ENCODE assay signal across 30 cellular contexts in the genomic region with DNA sequence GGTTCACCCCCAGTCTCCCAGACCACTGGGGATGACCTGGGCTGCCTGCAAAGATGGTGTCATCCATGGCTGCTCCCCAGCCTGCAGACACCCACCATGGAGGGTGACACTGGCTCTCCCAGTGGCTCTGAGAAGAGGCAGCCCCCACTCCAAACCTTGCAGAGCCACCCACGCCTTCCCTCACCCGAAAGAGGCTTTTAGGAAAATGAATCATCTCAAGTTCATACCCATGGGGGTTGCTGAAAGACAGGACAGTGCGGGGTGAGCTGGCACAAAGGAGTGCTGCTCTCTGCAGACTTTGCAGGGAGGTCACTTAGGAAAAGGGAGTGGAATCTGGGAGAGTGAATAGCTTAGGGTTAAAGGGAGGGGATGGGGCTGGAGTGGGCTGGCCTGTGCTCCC. TPM values are rescaled to one million over a fixed set of nuclear protein-coding genes. Genes with fewer than 3 reads are reported as not detected.
DNase-seq lines count a peak whose midpoint lies in the region; ATAC-seq and TF ChIP-seq lines count a peak whose summit lies in the region.
"Had no signal": no experiment of that assay in that cellular context is flagged by ENCODE, and none has a peak within 500 bp of the region (broad histone marks: within the 10 kb centered on the region; RNA-seq: fewer than 3 reads in every experiment).

No MANE protein-coding gene starts in this region.

- no peak overlapping the region for H2BK15ac ChIP-seq in H9 (ENCODE audit: low read depth, low read length)

- POLR2A ChIA-PET in RWPE1 (lab: Yijun Ruan, JAX; ENCODE audit: low non-redundant PET) = no interaction called here

- no peak overlapping the region for H3K56ac ChIP-seq in H9 (ENCODE audit: insufficient read length, low read depth, low read length)

- H3K79me2 ChIP-seq in ACC112 (ENCODE audit: control insufficient read depth, insufficient read depth, low read length, unreplicated experiment) = no peaks in the 10 kb centered on the region
- H3K79me2 ChIP-seq in osteoblast (ENCODE audit: insufficient read depth, low read length) = no peaks in the 10 kb centered on the region
- no peaks in the 10 kb centered on the region for H3K79me2 ChIP-seq in H9 (ENCODE audit: insufficient read depth, low read length)
- H3K79me2 ChIP-seq: hepatocyte had no signal

- H2AK5ac ChIP-seq in H9 (ENCODE audit: insufficient read length, low read length) = no peak overlapping the region

- H3K36me3 ChIP-seq in ACC112 (ENCODE audit: insufficient read depth, low read length) (no peaks in the 10 kb centered on the region), osteoblast (ENCODE audit: insufficient read depth, low read length) (no peaks in the 10 kb centered on the region)
- H3K36me3 ChIP-seq: gastrocnemius medialis, ovary, right atrium auricular region, thoracic aorta, uterus had no signal

- no peak overlapping the region for H4K91ac ChIP-seq in H9 (ENCODE audit: insufficient read length, low read depth, low read length)

- no peak overlapping the region for H2AFZ ChIP-seq in ACC112 (ENCODE audit: low read length, unreplicated experiment)
- H2AFZ ChIP-seq in osteoblast (ENCODE audit: low read length) = no peak overlapping the region
- H2AFZ ChIP-seq in H9 (ENCODE audit: low read length) = no peak overlapping the region
- H2AFZ ChIP-seq: hepatocyte had no signal

- no peaks in the 10 kb centered on the region for H3K9me3 ChIP-seq in osteoblast (ENCODE audit: low read depth, low read length)
- H3K9me3 ChIP-seq in H9 (ENCODE audit: control insufficient read depth, low read depth, low read length) = no peaks in the 10 kb centered on the region
- H3K9me3 ChIP-seq: gastrocnemius medialis, ovary, right atrium auricular region, thoracic aorta, uterus had no signal

- H3K27ac ChIP-seq in ACC112 (ENCODE audit: low read depth, low read length) (no peak overlapping the region), RWPE1 (no peak overlapping the region), osteoblast (ENCODE audit: low read depth, low read length) (no peak overlapping the region), H9 (ENCODE audit: insufficient read length, low read depth, low read length) (no peak overlapping the region)
- H3K27ac ChIP-seq: gastrocnemius medialis, hepatocyte, ovary, right atrium auricular region, thoracic aorta, uterus had no signal

- CTCF ChIA-PET in RWPE1 (lab: Yijun Ruan, JAX) = interaction anchor here (0.5 kb wide), 1 partner anchor 298 kb away, joined by 3 read pairs; no protein-coding TSS in a partner anchor

- peaks cover 11% of the 10 kb centered on the region for H3K4me1 ChIP-seq in ACC112 (ENCODE audit: control insufficient read depth, insufficient read depth, low read length, unreplicated experiment)
- peaks cover 9% of the 10 kb centered on the region for H3K4me1 ChIP-seq in osteoblast (ENCODE audit: insufficient read depth, low read length)
- H3K4me1 ChIP-seq in H9 (ENCODE audit: insufficient read depth, low read length) = no peaks in the 10 kb centered on the region
- H3K4me1 ChIP-seq: gastrocnemius medialis, right atrium auricular region, uterus had no signal

- H3K79me1 ChIP-seq in H9 (ENCODE audit: insufficient read depth, low read depth, low read length, poor library complexity, severe bottlenecking) = no peaks in the 10 kb centered on the region

- H3K4me3 ChIP-seq in ACC112 (ENCODE audit: low read depth, low read length) = peak overlapping the region; percentile 16; the same call in 1 of the 2 replicates
- H3K4me3 ChIP-seq in osteoblast (ENCODE audit: insufficient read depth, low read length) = no peak overlapping the region
- H3K4me3 ChIP-seq: gastrocnemius medialis, hepatocyte, lung, ovary, right atrium auricular region, thoracic aorta, uterus had no signal

- H3K27me3 ChIP-seq in ACC112 (ENCODE audit: insufficient read depth, low read length) (no peaks in the 10 kb centered on the region), osteoblast (ENCODE audit: insufficient read depth, low read length) (no peaks in the 10 kb centered on the region), H9 (ENCODE audit: insufficient read depth, low read length) (no peaks in the 10 kb centered on the region)
- H3K27me3 ChIP-seq: gastrocnemius medialis, hepatocyte, ovary, right atrium auricular region, uterus had no signal

- H3T11ph ChIP-seq in H9 (ENCODE audit: low read length) = no peak overlapping the region

- no peak overlapping the region for H4K8ac ChIP-seq in H9 (replicated peaks; ENCODE audit: insufficient read length, low read depth, low read length)

- H3K9me3 Mint-ChIP-seq in H9 = no peaks in the 10 kb centered on the region; a peak in 1 of 5 replicates
- H3K9me3 Mint-ChIP-seq: activated CD4-positive, alpha-beta T cell treated with anti-CD3 and anti-CD28 coated beads, Interleukin-2, amount 10 ng/mL, durations not matched to agents 7 days and 5 days; CD4-positive, alpha-beta memory T cell; nephron; stimulated activated naive B cell treated with anti-CD40 and anti-IgM and Interleukin-4, amounts not matched to agents 10 μg/mL and 1 μg/mL and 100 μg/mL, for 72 hours had no signal

- H3K36me3 Mint-ChIP-seq in H9 (ENCODE audit: insufficient read depth in 1 of 3, low read depth in 3 of 3) = no peaks in the 10 kb centered on the region
- H3K36me3 Mint-ChIP-seq: CD4-positive, alpha-beta memory T cell; stimulated activated naive B cell treated with anti-CD40 and anti-IgM and Interleukin-4, amounts not matched to agents 10 μg/mL and 1 μg/mL and 100 μg/mL, for 72 hours had no signal

- peaks cover 10% of the 10 kb centered on the region for H3K27me3 Mint-ChIP-seq in H9 (ENCODE audit: low read depth)

- no peak overlapping the region for H3K27ac Mint-ChIP-seq in H9
- H3K27ac Mint-ChIP-seq: activated CD4-positive, alpha-beta T cell treated with anti-CD3 and anti-CD28 coated beads, Interleukin-2, amount 10 ng/mL, durations not matched to agents 7 days and 5 days; CD4-positive, alpha-beta memory T cell; nephron; stimulated activated naive B cell treated with anti-CD40 and anti-IgM and Interleukin-4, amounts not matched to agents 10 μg/mL and 1 μg/mL and 100 μg/mL, for 72 hours had no signal

- ATAC-seq in GM18870 (IDR thresholded peaks at IDR 0.05; ENCODE audit: unreplicated experiment) = no peak
- ATAC-seq: gastrocnemius medialis; Right ventricle myocardium inferior; SK-N-SH treated with all-trans-retinoic acid at 6 μM for 48 hours; stimulated activated naive B cell treated with anti-CD40 and anti-IgM and Interleukin-4, amounts not matched to agents 10 μg/mL and 1 μg/mL and 100 μg/mL, for 72 hours had no signal

- no peak overlapping the region for H3K23ac ChIP-seq in H9 (ENCODE audit: insufficient read length, low read depth, low read length)

- H3K18ac ChIP-seq in H9 (ENCODE audit: insufficient read length, low read depth, low read length) = no peak overlapping the region

- H2BK5ac ChIP-seq in H9 (ENCODE audit: insufficient read length, low read length) = no peak overlapping the region

- H3K4me3 Mint-ChIP-seq in H9 = no peak overlapping the region
- H3K4me3 Mint-ChIP-seq: activated CD4-positive, alpha-beta T cell treated with anti-CD3 and anti-CD28 coated beads, Interleukin-2, amount 10 ng/mL, durations not matched to agents 7 days and 5 days; CD4-positive, alpha-beta memory T cell; nephron; stimulated activated naive B cell treated with anti-CD40 and anti-IgM and Interleukin-4, amounts not matched to agents 10 μg/mL and 1 μg/mL and 100 μg/mL, for 72 hours had no signal

- DNase-seq in Daoy (ENCODE audit: low read depth) = peak; percentile 13
- DNase-seq in RWPE1 (ENCODE audit: low spot score) = peak; percentile 12
- peak; percentile 88 for DNase-seq in osteoblast (ENCODE audit: insufficient read length, low spot score, missing footprints)
- no peak for DNase-seq in A172 (ENCODE audit: low spot score)
- DNase-seq in H9 = no peak
- DNase-seq: activated CD4-positive, alpha-beta T cell treated with anti-CD3 and anti-CD28 coated beads, Interleukin-2, amount 10 ng/mL, durations not matched to agents 7 days and 5 days; activated CD8-positive, alpha-beta memory T cell treated with anti-CD3 and anti-CD28 coated beads, Interleukin-2, amount 50 U/mL, for 48 hours; activated gamma-delta T cell; AML-193; CD4-positive, alpha-beta memory T cell; cerebellar nuclear complex; gastrocnemius medialis; H7; KBM-7; NCI-H146; NCI-H446; OCI-M1; ovary; stimulated activated CD4-positive, alpha-beta T cell treated with anti-CD3 and anti-CD28 coated beads, Interleukin-4, amount 100 ng/mL, for 1 hour; stimulated activated naive B cell treated with anti-CD40 and anti-IgM and Interleukin-4, amounts not matched to agents 10 μg/mL and 1 μg/mL and 100 μg/mL, for 72 hours; uterus had no signal

- H3K4me2 ChIP-seq in osteoblast (ENCODE audit: insufficient read depth, low read length) (peak overlapping the region; percentile 60), H9 (ENCODE audit: insufficient read depth, insufficient read length, low read length) (no peak overlapping the region)
- H3K4me2 ChIP-seq: hepatocyte had no signal

- H3K9ac ChIP-seq in H9 (ENCODE audit: extremely low read depth, insufficient read length, low read length) = no peak overlapping the region

- H3K4ac ChIP-seq in H9 (ENCODE audit: low read depth, low read length) = no peak overlapping the region

- no peak overlapping the region for H2BK12ac ChIP-seq in H9 (ENCODE audit: insufficient read length, low read depth, low read length)

- no peak for TF ChIP-seq CTCF in RWPE1 (conservative IDR thresholded peaks at IDR 0.05; ENCODE audit: low read depth)
- no peak for TF ChIP-seq CTCF in osteoblast (IDR thresholded peaks at IDR 0.05; ENCODE audit: extremely low read depth, low read depth, low read length)
- TF ChIP-seq CTCF in H9 (conservative IDR thresholded peaks at IDR 0.05) = no peak

- peaks cover 11 to 17% of the 10 kb centered on the region in 2 experiments for H3K4me1 Mint-ChIP-seq in H9
- H3K4me1 Mint-ChIP-seq: activated CD4-positive, alpha-beta T cell treated with anti-CD3 and anti-CD28 coated beads, Interleukin-2, amount 10 ng/mL, durations not matched to agents 7 days and 5 days; CD4-positive, alpha-beta memory T cell; nephron; stimulated activated naive B cell treated with anti-CD40 and anti-IgM and Interleukin-4, amounts not matched to agents 10 μg/mL and 1 μg/mL and 100 μg/mL, for 72 hours had no signal

- WGBS in H9 (ENCODE audit: extremely low coverage, insufficient read length, low lambda C conversion rate) = no CpG with 5 or more reads among the region's 3 CpGs

- H4K20me1 ChIP-seq in osteoblast (ENCODE audit: insufficient read depth, low read length) (no peaks in the 10 kb centered on the region), H9 (ENCODE audit: control insufficient read depth, insufficient read depth, insufficient read length) (no peaks in the 10 kb centered on the region)

- no peak overlapping the region for H2BK20ac ChIP-seq in H9 (ENCODE audit: low read depth, low read length, poor library complexity, severe bottlenecking)

- no peak overlapping the region for H4K5ac ChIP-seq in H9 (ENCODE audit: insufficient read length, low read depth, low read length)

- no peak overlapping the region for H3K14ac ChIP-seq in H9 (ENCODE audit: insufficient read depth, low read length)

- no peak overlapping the region for H2BK120ac ChIP-seq in H9 (ENCODE audit: low read depth, low read length, poor library complexity, severe bottlenecking)

- H3K23me2 ChIP-seq in H9 (ENCODE audit: insufficient read length, low read depth, low read length, poor library complexity, severe bottlenecking) = no peaks in the 10 kb centered on the region

RNA-seq across cellular contexts. Expression of a gene that starts 36.4 kb away (rescaled TPM):
- 40.7 and 41.9 TPM in 2 replicates for total RNA-seq in Daoy (2014; rRNA removed; shearing (Covaris generic))
- total RNA-seq in osteoblast (15.0 and 17.0 TPM in 2 replicates), H9 (2021) (42.1 and 45.6 TPM in 2 replicates)
- total RNA-seq in A172 (2014; rRNA removed; shearing (Covaris generic)) = 46.4 and 64.3 TPM in 2 replicates

RNA-seq across cellular contexts. Expression of a gene that starts 36.8 kb away (rescaled TPM):
- total RNA-seq in Daoy (2014; rRNA removed; shearing (Covaris generic)) = 3.7 and 12.4 TPM in 2 replicates
- total RNA-seq in osteoblast = 21.4 and 24.2 TPM in 2 replicates
- total RNA-seq in A172 (2014; rRNA removed; shearing (Covaris generic)) = 3.9 and 4.4 TPM in 2 replicates
- total RNA-seq in H9 (2021) = 12.5 and 13.7 TPM in 2 replicates

Comparison
In these comparisons a context has a peak if more than half of its experiments do, and no peak if none do; other contexts are left out.
1. DNase-seq: peak in Daoy (single experiment), RWPE1 (single experiment) and osteoblast (single experiment); none in A172 (single experiment) and H9 (single experiment).